In genomic region chr18:73163236-73163635, GRCh38 we compare ENCODE assay signal across 28 cellular contexts.
"Had no signal": no experiment of that assay in that cellular context is flagged by ENCODE, and none has a peak within 500 bp of the region (broad histone marks: within the 10 kb centered on the region; RNA-seq: fewer than 3 reads in every experiment).

No MANE protein-coding gene starts in this region.

- H3K36me3 Mint-ChIP-seq: neural progenitor cell; stimulated activated effector memory CD8-positive, alpha-beta T cell treated with anti-CD3 and anti-CD28 coated beads, Interleukin-12 subunit alpha, Interleukin-12 subunit beta, amount 100 ng/mL, for 72 hours; stimulated activated naive B cell treated with anti-CD40 and anti-IgM and Interleukin-4, amounts not matched to agents 10 μg/mL and 1 μg/mL and 100 μg/mL, for 72 hours had no signal

- ATAC-seq: psoas muscle; right cardiac atrium; right lobe of liver; stimulated activated effector memory CD8-positive, alpha-beta T cell treated with anti-CD3 and anti-CD28 coated beads, Interleukin-12 subunit alpha, Interleukin-12 subunit beta, amount 100 ng/mL, for 72 hours; stimulated activated naive B cell treated with anti-CD40 and anti-IgM and Interleukin-4, amounts not matched to agents 10 μg/mL and 1 μg/mL and 100 μg/mL, for 72 hours had no signal

- H3K27me3 Mint-ChIP-seq: progenitor cell of endocrine pancreas; stimulated activated naive B cell treated with anti-CD40 and anti-IgM and Interleukin-4, amounts not matched to agents 10 μg/mL and 1 μg/mL and 100 μg/mL, for 72 hours; stimulated activated naive CD8-positive, alpha-beta T cell treated with anti-CD3 and anti-CD28 coated beads, Interleukin-15, Interleukin-2, amounts not matched to agents 100 ng/mL and 50 ng/mL, for 24 hours had no signal

- H3K4me1 Mint-ChIP-seq: nephron; neural progenitor cell; stimulated activated effector memory CD8-positive, alpha-beta T cell treated with anti-CD3 and anti-CD28 coated beads, Interleukin-12 subunit alpha, Interleukin-12 subunit beta, amount 100 ng/mL, for 72 hours; stimulated activated naive B cell treated with anti-CD40 and anti-IgM and Interleukin-4, amounts not matched to agents 10 μg/mL and 1 μg/mL and 100 μg/mL, for 72 hours had no signal

- H3K27ac ChIP-seq: neural progenitor cell, ovary, parathyroid adenoma, psoas muscle, right lobe of liver, sigmoid colon, stomach, thoracic aorta, thyroid gland, tibial nerve, upper lobe of left lung, vagina had no signal

- H3K4me1 ChIP-seq: neural progenitor cell, parathyroid adenoma, psoas muscle, right lobe of liver, sigmoid colon, stomach, thyroid gland, tibial nerve, upper lobe of left lung, vagina had no signal

- H3K4me3 Mint-ChIP-seq: nephron; neural progenitor cell; stimulated activated effector memory CD8-positive, alpha-beta T cell treated with anti-CD3 and anti-CD28 coated beads, Interleukin-12 subunit alpha, Interleukin-12 subunit beta, amount 100 ng/mL, for 72 hours; stimulated activated naive B cell treated with anti-CD40 and anti-IgM and Interleukin-4, amounts not matched to agents 10 μg/mL and 1 μg/mL and 100 μg/mL, for 72 hours; stimulated activated naive CD8-positive, alpha-beta T cell treated with anti-CD3 and anti-CD28 coated beads, Interleukin-15, Interleukin-2, amounts not matched to agents 100 ng/mL and 50 ng/mL, for 24 hours had no signal

- H3K27ac Mint-ChIP-seq: nephron; neural progenitor cell; progenitor cell of endocrine pancreas; stimulated activated effector memory CD8-positive, alpha-beta T cell treated with anti-CD3 and anti-CD28 coated beads, Interleukin-12 subunit alpha, Interleukin-12 subunit beta, amount 100 ng/mL, for 72 hours; stimulated activated naive B cell treated with anti-CD40 and anti-IgM and Interleukin-4, amounts not matched to agents 10 μg/mL and 1 μg/mL and 100 μg/mL, for 72 hours; stimulated activated naive CD8-positive, alpha-beta T cell treated with anti-CD3 and anti-CD28 coated beads, Interleukin-15, Interleukin-2, amounts not matched to agents 100 ng/mL and 50 ng/mL, for 24 hours had no signal

- H3K79me2 ChIP-seq: parathyroid adenoma had no signal

- FAIRE-seq: small intestine, urothelium cell line had no signal

- H3K4me2 ChIP-seq: neural progenitor cell had no signal

- H3K9me3 Mint-ChIP-seq: nephron; neural progenitor cell; stimulated activated naive B cell treated with anti-CD40 and anti-IgM and Interleukin-4, amounts not matched to agents 10 μg/mL and 1 μg/mL and 100 μg/mL, for 72 hours; stimulated activated naive CD8-positive, alpha-beta T cell treated with anti-CD3 and anti-CD28 coated beads, Interleukin-15, Interleukin-2, amounts not matched to agents 100 ng/mL and 50 ng/mL, for 24 hours had no signal

- H3K4me3 ChIP-seq: neural progenitor cell, ovary, psoas muscle, right lobe of liver, sigmoid colon, stomach, thoracic aorta, thyroid gland, tibial nerve, upper lobe of left lung, vagina had no signal

- H3K27me3 ChIP-seq: neural progenitor cell, ovary, right lobe of liver, sigmoid colon, stomach, thyroid gland, tibial nerve, upper lobe of left lung, vagina had no signal

- DNase-seq: occipital lobe; ovary; posterior cingulate gyrus; psoas muscle; right cardiac atrium; right lobe of liver; sigmoid colon; small intestine; stimulated activated CD4-positive, alpha-beta T cell treated with anti-CD3 and anti-CD28 coated beads, Interleukin-15, amount 100 ng/mL, for 24 hours; stimulated activated CD4-positive, alpha-beta T cell treated with anti-CD3 and anti-CD28 coated beads, Interleukin-2, amount 100 ng/mL, for 24 hours; stimulated activated CD4-positive, alpha-beta T cell treated with anti-CD3 and anti-CD28 coated beads, Interleukin-2, amount 100 ng/mL, for 48 hours; stimulated activated CD4-positive, alpha-beta T cell treated with anti-CD3 and anti-CD28 coated beads, Interleukin-4, amount 100 ng/mL, for 24 hours; stimulated activated naive B cell treated with anti-CD40 and anti-IgM and Interleukin-4, amounts not matched to agents 10 μg/mL and 1 μg/mL and 100 μg/mL, for 72 hours; stimulated activated naive CD4-positive, alpha-beta T cell treated with Interleukin-2 at 50 U/mL for 16 hours; stomach; thyroid gland; trophoblast cell; upper lobe of left lung had no signal

- H3K36me3 ChIP-seq: neural progenitor cell, ovary, right lobe of liver, sigmoid colon, stomach, thoracic aorta, thyroid gland, tibial nerve, upper lobe of left lung, vagina had no signal

- H3K9me3 ChIP-seq: ovary, psoas muscle, right lobe of liver, sigmoid colon, thoracic aorta, thyroid gland, tibial nerve, upper lobe of left lung, vagina had no signal

- H2AFZ ChIP-seq: parathyroid adenoma had no signal
